Comparison of ENCODE assay signal across 15 cellular contexts in genomic region chr14:88017503-88017902, GRCh38. TPM values are rescaled to one million over a fixed set of nuclear protein-coding genes. Genes with fewer than 3 reads are reported as not detected.
"Had no signal": no experiment of that assay in that cellular context is flagged by ENCODE, and none has a peak within 500 bp of the region (broad histone marks: within the 10 kb centered on the region; RNA-seq: fewer than 3 reads in every experiment).

No MANE protein-coding gene starts in this region.

- DNase-seq: activated CD4-positive, alpha-beta memory T cell treated with anti-CD3 and anti-CD28 coated beads, Interleukin-2, amount 10 ng/mL, durations not matched to agents 7 days and 5 days; activated gamma-delta T cell; activated T-cell treated with anti-CD3 and anti-CD28 coated beads, Interleukin-2, amount 50 U/mL, for 24 hours; aorta; effector memory CD4-positive, alpha-beta T cell; foreskin keratinocyte; glutamatergic neuron; midbrain; stimulated activated CD4-positive, alpha-beta T cell treated with anti-CD3 and anti-CD28 coated beads, Interleukin-2, amount 100 ng/mL, for 48 hours; stimulated activated naive CD4-positive, alpha-beta T cell; substantia nigra; uterus; WERI-Rb-1 had no signal

- H3K27me3 ChIP-seq: foreskin keratinocyte, tibial nerve, uterus had no signal

- H3K27me3 Mint-ChIP-seq: activated CD4-positive, alpha-beta memory T cell treated with anti-CD3 and anti-CD28 coated beads, Interleukin-2, amount 10 ng/mL, durations not matched to agents 7 days and 5 days; activated T-cell treated with anti-CD3 and anti-CD28 coated beads, Interleukin-2, amount 50 U/mL, for 24 hours had no signal

- ATAC-seq: foreskin keratinocyte had no signal

- H3K27ac ChIP-seq: foreskin keratinocyte, tibial nerve, uterus, WERI-Rb-1 had no signal

- H3K9me3 ChIP-seq: tibial nerve, uterus had no signal

- H3K9me3 Mint-ChIP-seq: activated CD4-positive, alpha-beta memory T cell treated with anti-CD3 and anti-CD28 coated beads, Interleukin-2, amount 10 ng/mL, durations not matched to agents 7 days and 5 days; activated T-cell treated with anti-CD3 and anti-CD28 coated beads, Interleukin-2, amount 50 U/mL, for 24 hours had no signal

- H3K4me3 Mint-ChIP-seq: activated CD4-positive, alpha-beta memory T cell treated with anti-CD3 and anti-CD28 coated beads, Interleukin-2, amount 10 ng/mL, durations not matched to agents 7 days and 5 days; activated T-cell treated with anti-CD3 and anti-CD28 coated beads, Interleukin-2, amount 50 U/mL, for 24 hours; T-helper 1 cell treated with Interleukin-12 subunit alpha and Interleukin-12 subunit beta and Interleukin-4 antibody, amounts not matched to agents 30 μg/mL and 1 μg/mL, for 36 hours had no signal

- H3K4me1 ChIP-seq: uterus had no signal

- H3K27ac Mint-ChIP-seq: activated CD4-positive, alpha-beta memory T cell treated with anti-CD3 and anti-CD28 coated beads, Interleukin-2, amount 10 ng/mL, durations not matched to agents 7 days and 5 days; T-helper 1 cell treated with Interleukin-12 subunit alpha and Interleukin-12 subunit beta and Interleukin-4 antibody, amounts not matched to agents 30 μg/mL and 1 μg/mL, for 36 hours had no signal

- H3K4me3 ChIP-seq: tibial nerve, uterus had no signal

- H3K36me3 ChIP-seq: tibial nerve, uterus, WERI-Rb-1 had no signal

RNA-seq across cellular contexts. Expression of gene GPR65, which starts 12.6 kb away (rescaled TPM):
- total RNA-seq: foreskin keratinocyte had no signal
- polyA plus RNA-seq: foreskin keratinocyte had no signal
